In the genomic region with DNA sequence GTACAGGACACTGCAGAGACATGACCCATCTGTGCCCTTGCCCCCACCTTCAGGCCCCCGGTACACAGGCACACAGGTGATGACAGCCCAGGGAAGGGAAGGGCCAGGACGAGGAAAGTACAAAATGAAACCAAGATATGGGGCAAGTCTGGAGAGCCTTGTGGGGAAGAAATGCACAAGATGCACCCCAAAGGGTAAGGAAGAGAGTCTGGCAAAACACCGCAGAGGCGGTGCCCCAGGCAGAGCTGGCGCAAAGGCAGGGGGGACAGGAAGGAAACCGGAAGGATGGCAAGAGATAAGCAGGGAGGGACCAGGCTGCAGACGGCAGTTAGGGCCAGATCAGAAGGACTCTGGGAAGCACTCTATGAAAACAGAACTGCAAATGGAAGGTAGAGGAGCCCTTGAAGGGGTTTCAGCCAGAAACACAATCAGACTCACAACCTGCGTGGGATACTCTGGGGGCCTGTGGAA, we compare ENCODE assay signal across 1 cellular context.
TF ChIP-seq lines count a peak whose summit lies in the region.

No MANE protein-coding gene starts in this region.

TF ChIP-seq in K562, 482 proteins besides CTCF, POLR2A, EP300 and RAD21 (continued from another document and continues in another):
- TF ChIP-seq, protein P1, sequence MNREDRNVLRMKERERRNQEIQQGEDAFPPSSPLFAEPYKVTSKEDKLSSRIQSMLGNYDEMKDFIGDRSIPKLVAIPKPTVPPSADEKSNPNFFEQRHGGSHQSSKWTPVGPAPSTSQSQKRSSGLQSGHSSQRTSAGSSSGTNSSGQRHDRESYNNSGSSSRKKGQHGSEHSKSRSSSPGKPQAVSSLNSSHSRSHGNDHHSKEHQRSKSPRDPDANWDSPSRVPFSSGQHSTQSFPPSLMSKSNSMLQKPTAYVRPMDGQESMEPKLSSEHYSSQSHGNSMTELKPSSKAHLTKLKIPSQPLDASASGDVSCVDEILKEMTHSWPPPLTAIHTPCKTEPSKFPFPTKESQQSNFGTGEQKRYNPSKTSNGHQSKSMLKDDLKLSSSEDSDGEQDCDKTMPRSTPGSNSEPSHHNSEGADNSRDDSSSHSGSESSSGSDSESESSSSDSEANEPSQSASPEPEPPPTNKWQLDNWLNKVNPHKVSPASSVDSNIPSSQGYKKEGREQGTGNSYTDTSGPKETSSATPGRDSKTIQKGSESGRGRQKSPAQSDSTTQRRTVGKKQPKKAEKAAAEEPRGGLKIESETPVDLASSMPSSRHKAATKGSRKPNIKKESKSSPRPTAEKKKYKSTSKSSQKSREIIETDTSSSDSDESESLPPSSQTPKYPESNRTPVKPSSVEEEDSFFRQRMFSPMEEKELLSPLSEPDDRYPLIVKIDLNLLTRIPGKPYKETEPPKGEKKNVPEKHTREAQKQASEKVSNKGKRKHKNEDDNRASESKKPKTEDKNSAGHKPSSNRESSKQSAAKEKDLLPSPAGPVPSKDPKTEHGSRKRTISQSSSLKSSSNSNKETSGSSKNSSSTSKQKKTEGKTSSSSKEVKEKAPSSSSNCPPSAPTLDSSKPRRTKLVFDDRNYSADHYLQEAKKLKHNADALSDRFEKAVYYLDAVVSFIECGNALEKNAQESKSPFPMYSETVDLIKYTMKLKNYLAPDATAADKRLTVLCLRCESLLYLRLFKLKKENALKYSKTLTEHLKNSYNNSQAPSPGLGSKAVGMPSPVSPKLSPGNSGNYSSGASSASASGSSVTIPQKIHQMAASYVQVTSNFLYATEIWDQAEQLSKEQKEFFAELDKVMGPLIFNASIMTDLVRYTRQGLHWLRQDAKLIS (CRISPR knock-in tag; IDR thresholded peaks at IDR 0.05) = no peak
- TF ChIP-seq, protein P2, sequence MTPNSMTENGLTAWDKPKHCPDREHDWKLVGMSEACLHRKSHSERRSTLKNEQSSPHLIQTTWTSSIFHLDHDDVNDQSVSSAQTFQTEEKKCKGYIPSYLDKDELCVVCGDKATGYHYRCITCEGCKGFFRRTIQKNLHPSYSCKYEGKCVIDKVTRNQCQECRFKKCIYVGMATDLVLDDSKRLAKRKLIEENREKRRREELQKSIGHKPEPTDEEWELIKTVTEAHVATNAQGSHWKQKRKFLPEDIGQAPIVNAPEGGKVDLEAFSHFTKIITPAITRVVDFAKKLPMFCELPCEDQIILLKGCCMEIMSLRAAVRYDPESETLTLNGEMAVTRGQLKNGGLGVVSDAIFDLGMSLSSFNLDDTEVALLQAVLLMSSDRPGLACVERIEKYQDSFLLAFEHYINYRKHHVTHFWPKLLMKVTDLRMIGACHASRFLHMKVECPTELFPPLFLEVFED (CRISPR knock-in tag; conservative IDR thresholded peaks at IDR 0.05) = 0 out of 2 replicates have a peak, but pooled peaks have one; percentile 17
- TF ChIP-seq, protein P3, sequence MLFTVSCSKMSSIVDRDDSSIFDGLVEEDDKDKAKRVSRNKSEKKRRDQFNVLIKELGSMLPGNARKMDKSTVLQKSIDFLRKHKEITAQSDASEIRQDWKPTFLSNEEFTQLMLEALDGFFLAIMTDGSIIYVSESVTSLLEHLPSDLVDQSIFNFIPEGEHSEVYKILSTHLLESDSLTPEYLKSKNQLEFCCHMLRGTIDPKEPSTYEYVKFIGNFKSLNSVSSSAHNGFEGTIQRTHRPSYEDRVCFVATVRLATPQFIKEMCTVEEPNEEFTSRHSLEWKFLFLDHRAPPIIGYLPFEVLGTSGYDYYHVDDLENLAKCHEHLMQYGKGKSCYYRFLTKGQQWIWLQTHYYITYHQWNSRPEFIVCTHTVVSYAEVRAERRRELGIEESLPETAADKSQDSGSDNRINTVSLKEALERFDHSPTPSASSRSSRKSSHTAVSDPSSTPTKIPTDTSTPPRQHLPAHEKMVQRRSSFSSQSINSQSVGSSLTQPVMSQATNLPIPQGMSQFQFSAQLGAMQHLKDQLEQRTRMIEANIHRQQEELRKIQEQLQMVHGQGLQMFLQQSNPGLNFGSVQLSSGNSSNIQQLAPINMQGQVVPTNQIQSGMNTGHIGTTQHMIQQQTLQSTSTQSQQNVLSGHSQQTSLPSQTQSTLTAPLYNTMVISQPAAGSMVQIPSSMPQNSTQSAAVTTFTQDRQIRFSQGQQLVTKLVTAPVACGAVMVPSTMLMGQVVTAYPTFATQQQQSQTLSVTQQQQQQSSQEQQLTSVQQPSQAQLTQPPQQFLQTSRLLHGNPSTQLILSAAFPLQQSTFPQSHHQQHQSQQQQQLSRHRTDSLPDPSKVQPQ (CRISPR knock-in tag; IDR thresholded peaks at IDR 0.05; ENCODE audit: borderline replicate concordance) = no peak
- TF ChIP-seq RUNX1 (IDR thresholded peaks at IDR 0.05; ENCODE audit: low read depth) (no peak), EZH2 (IDR thresholded peaks at IDR 0.05; ENCODE audit: borderline replicate concordance, low read depth, low read length) (no peak), FOXA3 (CRISPR knock-in tag; conservative IDR thresholded peaks at IDR 0.05 in 1 of 2, IDR thresholded peaks at IDR 0.05 in 1 of 2) (no peak), ZNF316 (IDR thresholded peaks at IDR 0.05) (no peak), STAT5B (CRISPR knock-in tag; IDR thresholded peaks at IDR 0.05) (no peak), TFAM (CRISPR knock-in tag; conservative IDR thresholded peaks at IDR 0.05) (no peak), NONO (IDR thresholded peaks at IDR 0.05; ENCODE audit: low read depth in 2 of 2, low read length in 1 of 2) (no peak), ZNF274 (IDR thresholded peaks at IDR 0.05; ENCODE audit: borderline replicate concordance, low read depth, low read length) (no peak), ELF2 (CRISPR knock-in tag; IDR thresholded peaks at IDR 0.05) (peak; percentile 71; the same call in 1 of the 2 replicates), RBM39 (optimal IDR thresholded peaks at IDR 0.05; ENCODE audit: low read depth, low read length) (no peak), NR2C1 (IDR thresholded peaks at IDR 0.05) (no peak), NR2C1 (tag; IDR thresholded peaks at IDR 0.05) (0 out of 2 replicates have a peak, but pooled peaks have one; percentile 24), ZNF778 (CRISPR knock-in tag; IDR thresholded peaks at IDR 0.05) (no peak), SP1 (CRISPR knock-in tag; IDR thresholded peaks at IDR 0.05) (no peak), ZBED1 (IDR thresholded peaks at IDR 0.05) (peak; percentile 63; the same call in 1 of the 2 replicates), SIN3A (IDR thresholded peaks at IDR 0.05; ENCODE audit: borderline replicate concordance in 2 of 2, control insufficient read depth in 1 of 2, low read depth in 2 of 2, low read length in 2 of 2) (no peak), RBM15 (IDR thresholded peaks at IDR 0.05; ENCODE audit: insufficient read depth, low read length) (no peak), ZNF408 (CRISPR knock-in tag; IDR thresholded peaks at IDR 0.05; ENCODE audit: low read depth) (no peak), ZNF445 (CRISPR knock-in tag; IDR thresholded peaks at IDR 0.05; ENCODE audit: low read depth) (no peak), IFI16 (CRISPR knock-in tag; IDR thresholded peaks at IDR 0.05) (no peak), ZBTB8A (IDR thresholded peaks at IDR 0.05; ENCODE audit: partially characterized antibody) (no peak), ZNF239 (CRISPR knock-in tag; IDR thresholded peaks at IDR 0.05) (no peak; the same call in 1 of the 2 replicates), GTF2E2 (tag; IDR thresholded peaks at IDR 0.05) (no peak), HMG20B (CRISPR knock-in tag; IDR thresholded peaks at IDR 0.05) (no peak)
- TF ChIP-seq, protein P4, sequence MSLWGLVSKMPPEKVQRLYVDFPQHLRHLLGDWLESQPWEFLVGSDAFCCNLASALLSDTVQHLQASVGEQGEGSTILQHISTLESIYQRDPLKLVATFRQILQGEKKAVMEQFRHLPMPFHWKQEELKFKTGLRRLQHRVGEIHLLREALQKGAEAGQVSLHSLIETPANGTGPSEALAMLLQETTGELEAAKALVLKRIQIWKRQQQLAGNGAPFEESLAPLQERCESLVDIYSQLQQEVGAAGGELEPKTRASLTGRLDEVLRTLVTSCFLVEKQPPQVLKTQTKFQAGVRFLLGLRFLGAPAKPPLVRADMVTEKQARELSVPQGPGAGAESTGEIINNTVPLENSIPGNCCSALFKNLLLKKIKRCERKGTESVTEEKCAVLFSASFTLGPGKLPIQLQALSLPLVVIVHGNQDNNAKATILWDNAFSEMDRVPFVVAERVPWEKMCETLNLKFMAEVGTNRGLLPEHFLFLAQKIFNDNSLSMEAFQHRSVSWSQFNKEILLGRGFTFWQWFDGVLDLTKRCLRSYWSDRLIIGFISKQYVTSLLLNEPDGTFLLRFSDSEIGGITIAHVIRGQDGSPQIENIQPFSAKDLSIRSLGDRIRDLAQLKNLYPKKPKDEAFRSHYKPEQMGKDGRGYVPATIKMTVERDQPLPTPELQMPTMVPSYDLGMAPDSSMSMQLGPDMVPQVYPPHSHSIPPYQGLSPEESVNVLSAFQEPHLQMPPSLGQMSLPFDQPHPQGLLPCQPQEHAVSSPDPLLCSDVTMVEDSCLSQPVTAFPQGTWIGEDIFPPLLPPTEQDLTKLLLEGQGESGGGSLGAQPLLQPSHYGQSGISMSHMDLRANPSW (CRISPR knock-in tag; IDR thresholded peaks at IDR 0.05) = no peak
- TF ChIP-seq, protein P5, sequence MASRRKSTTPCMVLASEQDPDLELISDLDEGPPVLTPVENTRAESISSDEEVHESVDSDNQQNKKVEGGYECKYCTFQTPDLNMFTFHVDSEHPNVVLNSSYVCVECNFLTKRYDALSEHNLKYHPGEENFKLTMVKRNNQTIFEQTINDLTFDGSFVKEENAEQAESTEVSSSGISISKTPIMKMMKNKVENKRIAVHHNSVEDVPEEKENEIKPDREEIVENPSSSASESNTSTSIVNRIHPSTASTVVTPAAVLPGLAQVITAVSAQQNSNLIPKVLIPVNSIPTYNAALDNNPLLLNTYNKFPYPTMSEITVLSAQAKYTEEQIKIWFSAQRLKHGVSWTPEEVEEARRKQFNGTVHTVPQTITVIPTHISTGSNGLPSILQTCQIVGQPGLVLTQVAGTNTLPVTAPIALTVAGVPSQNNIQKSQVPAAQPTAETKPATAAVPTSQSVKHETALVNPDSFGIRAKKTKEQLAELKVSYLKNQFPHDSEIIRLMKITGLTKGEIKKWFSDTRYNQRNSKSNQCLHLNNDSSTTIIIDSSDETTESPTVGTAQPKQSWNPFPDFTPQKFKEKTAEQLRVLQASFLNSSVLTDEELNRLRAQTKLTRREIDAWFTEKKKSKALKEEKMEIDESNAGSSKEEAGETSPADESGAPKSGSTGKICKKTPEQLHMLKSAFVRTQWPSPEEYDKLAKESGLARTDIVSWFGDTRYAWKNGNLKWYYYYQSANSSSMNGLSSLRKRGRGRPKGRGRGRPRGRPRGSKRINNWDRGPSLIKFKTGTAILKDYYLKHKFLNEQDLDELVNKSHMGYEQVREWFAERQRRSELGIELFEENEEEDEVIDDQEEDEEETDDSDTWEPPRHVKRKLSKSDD (conservative IDR thresholded peaks at IDR 0.05; ENCODE audit: low read length) = no peak
- TF ChIP-seq, protein P6, sequence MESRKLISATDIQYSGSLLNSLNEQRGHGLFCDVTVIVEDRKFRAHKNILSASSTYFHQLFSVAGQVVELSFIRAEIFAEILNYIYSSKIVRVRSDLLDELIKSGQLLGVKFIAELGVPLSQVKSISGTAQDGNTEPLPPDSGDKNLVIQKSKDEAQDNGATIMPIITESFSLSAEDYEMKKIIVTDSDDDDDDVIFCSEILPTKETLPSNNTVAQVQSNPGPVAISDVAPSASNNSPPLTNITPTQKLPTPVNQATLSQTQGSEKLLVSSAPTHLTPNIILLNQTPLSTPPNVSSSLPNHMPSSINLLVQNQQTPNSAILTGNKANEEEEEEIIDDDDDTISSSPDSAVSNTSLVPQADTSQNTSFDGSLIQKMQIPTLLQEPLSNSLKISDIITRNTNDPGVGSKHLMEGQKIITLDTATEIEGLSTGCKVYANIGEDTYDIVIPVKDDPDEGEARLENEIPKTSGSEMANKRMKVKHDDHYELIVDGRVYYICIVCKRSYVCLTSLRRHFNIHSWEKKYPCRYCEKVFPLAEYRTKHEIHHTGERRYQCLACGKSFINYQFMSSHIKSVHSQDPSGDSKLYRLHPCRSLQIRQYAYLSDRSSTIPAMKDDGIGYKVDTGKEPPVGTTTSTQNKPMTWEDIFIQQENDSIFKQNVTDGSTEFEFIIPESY (CRISPR knock-in tag; IDR thresholded peaks at IDR 0.05) = no peak
- TF ChIP-seq, protein P7, sequence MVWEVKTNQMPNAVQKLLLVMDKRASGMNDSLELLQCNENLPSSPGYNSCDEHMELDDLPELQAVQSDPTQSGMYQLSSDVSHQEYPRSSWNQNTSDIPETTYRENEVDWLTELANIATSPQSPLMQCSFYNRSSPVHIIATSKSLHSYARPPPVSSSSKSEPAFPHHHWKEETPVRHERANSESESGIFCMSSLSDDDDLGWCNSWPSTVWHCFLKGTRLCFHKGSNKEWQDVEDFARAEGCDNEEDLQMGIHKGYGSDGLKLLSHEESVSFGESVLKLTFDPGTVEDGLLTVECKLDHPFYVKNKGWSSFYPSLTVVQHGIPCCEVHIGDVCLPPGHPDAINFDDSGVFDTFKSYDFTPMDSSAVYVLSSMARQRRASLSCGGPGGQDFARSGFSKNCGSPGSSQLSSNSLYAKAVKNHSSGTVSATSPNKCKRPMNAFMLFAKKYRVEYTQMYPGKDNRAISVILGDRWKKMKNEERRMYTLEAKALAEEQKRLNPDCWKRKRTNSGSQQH (CRISPR knock-in tag; IDR thresholded peaks at IDR 0.05) = no peak; the same call in 1 of the 2 replicates
- TF ChIP-seq, protein P8, sequence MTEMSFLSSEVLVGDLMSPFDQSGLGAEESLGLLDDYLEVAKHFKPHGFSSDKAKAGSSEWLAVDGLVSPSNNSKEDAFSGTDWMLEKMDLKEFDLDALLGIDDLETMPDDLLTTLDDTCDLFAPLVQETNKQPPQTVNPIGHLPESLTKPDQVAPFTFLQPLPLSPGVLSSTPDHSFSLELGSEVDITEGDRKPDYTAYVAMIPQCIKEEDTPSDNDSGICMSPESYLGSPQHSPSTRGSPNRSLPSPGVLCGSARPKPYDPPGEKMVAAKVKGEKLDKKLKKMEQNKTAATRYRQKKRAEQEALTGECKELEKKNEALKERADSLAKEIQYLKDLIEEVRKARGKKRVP (CRISPR knock-in tag; IDR thresholded peaks at IDR 0.05) = no peak
- TF ChIP-seq, protein P9, sequence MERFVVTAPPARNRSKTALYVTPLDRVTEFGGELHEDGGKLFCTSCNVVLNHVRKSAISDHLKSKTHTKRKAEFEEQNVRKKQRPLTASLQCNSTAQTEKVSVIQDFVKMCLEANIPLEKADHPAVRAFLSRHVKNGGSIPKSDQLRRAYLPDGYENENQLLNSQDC (CRISPR knock-in tag; IDR thresholded peaks at IDR 0.05) = no peak
- TF ChIP-seq, protein P10, sequence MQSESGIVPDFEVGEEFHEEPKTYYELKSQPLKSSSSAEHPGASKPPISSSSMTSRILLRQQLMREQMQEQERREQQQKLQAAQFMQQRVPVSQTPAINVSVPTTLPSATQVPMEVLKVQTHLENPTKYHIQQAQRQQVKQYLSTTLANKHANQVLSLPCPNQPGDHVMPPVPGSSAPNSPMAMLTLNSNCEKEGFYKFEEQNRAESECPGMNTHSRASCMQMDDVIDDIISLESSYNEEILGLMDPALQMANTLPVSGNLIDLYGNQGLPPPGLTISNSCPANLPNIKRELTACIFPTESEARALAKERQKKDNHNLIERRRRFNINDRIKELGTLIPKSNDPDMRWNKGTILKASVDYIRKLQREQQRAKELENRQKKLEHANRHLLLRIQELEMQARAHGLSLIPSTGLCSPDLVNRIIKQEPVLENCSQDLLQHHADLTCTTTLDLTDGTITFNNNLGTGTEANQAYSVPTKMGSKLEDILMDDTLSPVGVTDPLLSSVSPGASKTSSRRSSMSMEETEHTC (IDR thresholded peaks at IDR 0.05) = no peak
- TF ChIP-seq, protein P11, sequence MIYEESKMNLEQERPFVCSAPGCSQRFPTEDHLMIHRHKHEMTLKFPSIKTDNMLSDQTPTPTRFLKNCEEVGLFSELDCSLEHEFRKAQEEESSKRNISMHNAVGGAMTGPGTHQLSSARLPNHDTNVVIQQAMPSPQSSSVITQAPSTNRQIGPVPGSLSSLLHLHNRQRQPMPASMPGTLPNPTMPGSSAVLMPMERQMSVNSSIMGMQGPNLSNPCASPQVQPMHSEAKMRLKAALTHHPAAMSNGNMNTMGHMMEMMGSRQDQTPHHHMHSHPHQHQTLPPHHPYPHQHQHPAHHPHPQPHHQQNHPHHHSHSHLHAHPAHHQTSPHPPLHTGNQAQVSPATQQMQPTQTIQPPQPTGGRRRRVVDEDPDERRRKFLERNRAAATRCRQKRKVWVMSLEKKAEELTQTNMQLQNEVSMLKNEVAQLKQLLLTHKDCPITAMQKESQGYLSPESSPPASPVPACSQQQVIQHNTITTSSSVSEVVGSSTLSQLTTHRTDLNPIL (CRISPR knock-in tag; IDR thresholded peaks at IDR 0.05) = no peak
